Comparison of ENCODE assay signal across 12 cellular contexts in the genomic region with DNA sequence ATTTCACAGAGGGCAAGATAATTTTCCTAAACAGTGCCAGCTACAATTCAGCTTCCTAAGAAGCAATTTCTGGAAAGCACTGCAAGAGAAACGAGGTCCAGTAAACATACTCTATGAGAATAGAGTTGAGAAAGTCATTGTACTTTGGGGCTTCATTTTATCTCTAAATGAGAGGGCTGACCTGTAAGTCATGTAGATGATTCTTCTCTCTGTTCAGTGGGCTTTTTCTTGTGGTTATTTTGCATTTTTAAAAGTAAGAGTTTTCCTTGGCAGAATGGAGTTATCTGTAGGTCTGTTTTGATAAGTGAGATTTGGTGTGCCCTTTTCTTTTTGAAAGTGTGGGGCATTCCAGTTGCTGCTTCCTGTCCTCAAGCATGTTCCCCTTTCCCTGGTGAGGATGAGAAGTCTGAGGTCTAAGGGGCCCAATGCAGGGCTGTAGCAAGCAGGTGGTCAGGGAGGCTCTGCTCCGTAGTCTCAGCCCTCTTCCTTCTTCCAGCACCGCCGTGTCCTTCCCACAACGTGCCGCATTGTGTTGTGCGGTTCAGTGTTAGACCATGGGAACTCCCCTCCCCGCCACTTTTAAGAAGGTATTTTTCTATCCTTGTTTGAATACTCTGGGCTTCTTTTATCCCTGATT.
DNase-seq lines count a peak whose midpoint lies in the region; ATAC-seq and TF ChIP-seq lines count a peak whose summit lies in the region.
"Had no signal": no experiment of that assay in that cellular context is flagged by ENCODE, and none has a peak within 500 bp of the region (broad histone marks: within the 10 kb centered on the region; RNA-seq: fewer than 3 reads in every experiment).

No MANE protein-coding gene starts in this region.

- H3K27me3 Mint-ChIP-seq in endothelial cell (ENCODE audit: unreplicated experiment), result peaks cover 14% of the 10 kb centered on the region
- no peaks in the 10 kb centered on the region for H3K27me3 Mint-ChIP-seq in type B pancreatic cell

- H3K27ac ChIP-seq in heart right ventricle (peak overlapping the region in 9 of 10 donors; percentile 54 to 84 (median 79)), Karpas-422 (ENCODE audit: low read length) (peak overlapping the region; percentile 85)

- TF ChIP-seq CTCF in heart right ventricle (IDR thresholded peaks at IDR 0.05), result no peak
- TF ChIP-seq CTCF in endothelial cell (IDR thresholded peaks at IDR 0.05; ENCODE audit: unreplicated experiment), result no peak
- no peak for TF ChIP-seq CTCF in type B pancreatic cell (conservative IDR thresholded peaks at IDR 0.05)

- H3K9me3 Mint-ChIP-seq in endothelial cell (ENCODE audit: unreplicated experiment) (no peaks in the 10 kb centered on the region), type B pancreatic cell (peaks cover 4% of the 10 kb centered on the region)

- peaks cover 90% of the 10 kb centered on the region for H3K79me2 ChIP-seq in Karpas-422 (ENCODE audit: low read length)

- peaks cover 0 to 20% (median 0%) of the 10 kb centered on the region in 9 donors for H3K36me3 ChIP-seq in heart right ventricle
- H3K36me3 ChIP-seq in Karpas-422 (ENCODE audit: insufficient read depth, low read length), result peaks cover 17% of the 10 kb centered on the region; the same call in 1 of the 2 replicates

- peak overlapping the region; percentile 59 for H3K4me2 ChIP-seq in Karpas-422 (ENCODE audit: low read depth, low read length, poor library complexity, severe bottlenecking)

- ATAC-seq in heart right ventricle (no peak), Right ventricle myocardium inferior (no peak), HG03039 (IDR thresholded peaks at IDR 0.05; ENCODE audit: unreplicated experiment) (no peak)

- peaks cover 46% of the 10 kb centered on the region for H3K36me3 Mint-ChIP-seq in endothelial cell (ENCODE audit: low read depth, unreplicated experiment)
- peaks cover 33% of the 10 kb centered on the region for H3K36me3 Mint-ChIP-seq in type B pancreatic cell

- H3K4me3 Mint-ChIP-seq in endothelial cell (ENCODE audit: unreplicated experiment), result peak overlapping the region; percentile 48
- no peak overlapping the region for H3K4me3 Mint-ChIP-seq in type B pancreatic cell

- WGBS in heart right ventricle, 2 donors, result 56 to 73% methylated on average over 8 of the region's 8 CpGs

- intact Hi-C loops in heart right ventricle (cut with DNase I) (loop anchor here in 1 of 10 donors (10.0 kb wide), 1 partner anchor 47 kb away; no protein-coding TSS in a partner anchor), Right ventricle myocardium inferior (cut with DNase I) (no loop called here)

- H2AFZ ChIP-seq in Karpas-422 (ENCODE audit: low read length), result no peak overlapping the region

- H3K9me3 ChIP-seq in heart right ventricle (no peaks in the 10 kb centered on the region), Karpas-422 (ENCODE audit: low read length) (no peaks in the 10 kb centered on the region)
- H3K9me3 ChIP-seq: transverse colon had no signal

- peak overlapping the region; percentile 94 for H3K27ac Mint-ChIP-seq in endothelial cell (ENCODE audit: unreplicated experiment)
- H3K27ac Mint-ChIP-seq in type B pancreatic cell, result peak overlapping the region; percentile 92

- peak overlapping the region; percentile 44 for H3K9ac ChIP-seq in Karpas-422 (ENCODE audit: low read length)

- H3K4me3 ChIP-seq in heart right ventricle, result no peak overlapping the region
- H3K4me3 ChIP-seq in Karpas-422 (ENCODE audit: low read length), result peak overlapping the region; percentile 31; the same call in 1 of the 2 replicates
- H3K4me3 ChIP-seq: dorsolateral prefrontal cortex, transverse colon had no signal

- H3K9me2 ChIP-seq in Karpas-422 (replicated peaks; ENCODE audit: insufficient read depth, low read length), result no peaks in the 10 kb centered on the region

- H3K4me1 ChIP-seq in heart right ventricle (peaks cover 14 to 73% (median 46%) of the 10 kb centered on the region in 9 donors), Karpas-422 (ENCODE audit: low read length) (peaks cover 76% of the 10 kb centered on the region)

- H3K27me3 ChIP-seq in heart right ventricle, result no peaks in the 10 kb centered on the region
- H3K27me3 ChIP-seq in Karpas-422 (ENCODE audit: low read length), result no peaks in the 10 kb centered on the region
- H3K27me3 ChIP-seq: dorsolateral prefrontal cortex, transverse colon had no signal

- peaks cover 62% of the 10 kb centered on the region for H3K4me1 Mint-ChIP-seq in endothelial cell (ENCODE audit: unreplicated experiment)
- peaks cover 63% of the 10 kb centered on the region for H3K4me1 Mint-ChIP-seq in type B pancreatic cell (ENCODE audit: unreplicated experiment)

- H4K20me1 ChIP-seq in Karpas-422 (ENCODE audit: insufficient read depth, low read depth, low read length), result no peaks in the 10 kb centered on the region

- DNase-seq in heart right ventricle, result no peak
- no peak for DNase-seq in Right ventricle myocardium inferior (ENCODE audit: missing footprints)
- no peak for DNase-seq in Karpas-422
- DNase-seq in endothelial cell (ENCODE audit: low spot score), result no peak
- no peak for DNase-seq in type B pancreatic cell (ENCODE audit: extremely low spot score, unreplicated experiment)
- no peak for DNase-seq in UCSD-AML1 (lab: John Stamatoyannopoulos, UW; ENCODE audit: unreplicated experiment)
- no peak for DNase-seq in effector CD8-positive, alpha-beta T cell (lab: John Stamatoyannopoulos, UW)
- DNase-seq: HCEC 1CT, NCI-H226, transverse colon had no signal
